Comparison of ENCODE assay signal across 16 cellular contexts in genomic region chr17:364308-364707, GRCh38.
"Had no signal": no experiment of that assay in that cellular context is flagged by ENCODE, and none has a peak within 500 bp of the region (broad histone marks: within the 10 kb centered on the region; RNA-seq: fewer than 3 reads in every experiment).

No MANE protein-coding gene starts in this region.

- H3K27ac ChIP-seq: epithelial cell of prostate, tibial artery had no signal

- H3K27ac Mint-ChIP-seq: activated naive CD4-positive, alpha-beta T cell treated with anti-CD3 and anti-CD28 coated beads for 36 hours; activated naive CD8-positive, alpha-beta T cell treated with anti-CD3 and anti-CD28 coated beads, Interleukin-2, amount 10 ng/mL, durations not matched to agents 7 days and 5 days; activated T-helper 2 cell treated with anti-CD3 and anti-CD28 coated beads, Interferon-gamma antibody, Interleukin-2, Interleukin-4, amounts not matched to agents 10 μg/mL and 5 μg/mL and 100 μg/mL, durations not matched to agents 14 hours and 24 hours and 36 hours; memory B cell; progenitor cell of endocrine pancreas; T-cell; T-helper 2 cell treated with Interferon-gamma antibody and Interleukin-4, amounts not matched to agents 5 μg/mL and 100 μg/mL, for 36 hours; WTC11 had no signal

- H3K27me3 Mint-ChIP-seq: progenitor cell of endocrine pancreas, T-cell had no signal

- ATAC-seq: activated T-cell treated with anti-CD3 and anti-CD28 coated beads, Interleukin-2, amount 50 U/mL, for 4 hours; WTC11 had no signal

- DNase-seq: activated naive CD4-positive, alpha-beta T cell treated with anti-CD3 and anti-CD28 coated beads for 36 hours; activated naive CD8-positive, alpha-beta T cell treated with anti-CD3 and anti-CD28 coated beads, Interleukin-2, amount 10 ng/mL, durations not matched to agents 7 days and 5 days; activated T-cell treated with anti-CD3 and anti-CD28 coated beads, Interleukin-2, amount 50 U/mL, for 4 hours; amniotic stem cell; foreskin fibroblast; retina; stimulated activated CD4-positive, alpha-beta T cell treated with anti-CD3 and anti-CD28 coated beads, Interleukin-12 subunit alpha, Interleukin-12 subunit beta, amount 100 ng/mL, for 4 hours; stimulated activated naive CD8-positive, alpha-beta T cell treated with anti-CD3 and anti-CD28 coated beads, Interleukin-15, amount 100 ng/mL, for 72 hours; T-cell; tibial artery had no signal

- H3K4me3 ChIP-seq: tibial artery had no signal

- H3K36me3 ChIP-seq: tibial artery had no signal

- H3K4me1 ChIP-seq: tibial artery had no signal

- H3K4me1 Mint-ChIP-seq: WTC11 had no signal

- H3K4me3 Mint-ChIP-seq: activated naive CD4-positive, alpha-beta T cell treated with anti-CD3 and anti-CD28 coated beads for 36 hours; activated naive CD8-positive, alpha-beta T cell treated with anti-CD3 and anti-CD28 coated beads, Interleukin-2, amount 10 ng/mL, durations not matched to agents 7 days and 5 days; activated T-cell treated with anti-CD3 and anti-CD28 coated beads, Interleukin-2, amount 50 U/mL, for 4 hours; memory B cell; T-helper 2 cell treated with Interferon-gamma antibody and Interleukin-4, amounts not matched to agents 5 μg/mL and 100 μg/mL, for 36 hours; WTC11 had no signal

- H3K9me3 ChIP-seq: tibial artery had no signal
